In the genomic region with DNA sequence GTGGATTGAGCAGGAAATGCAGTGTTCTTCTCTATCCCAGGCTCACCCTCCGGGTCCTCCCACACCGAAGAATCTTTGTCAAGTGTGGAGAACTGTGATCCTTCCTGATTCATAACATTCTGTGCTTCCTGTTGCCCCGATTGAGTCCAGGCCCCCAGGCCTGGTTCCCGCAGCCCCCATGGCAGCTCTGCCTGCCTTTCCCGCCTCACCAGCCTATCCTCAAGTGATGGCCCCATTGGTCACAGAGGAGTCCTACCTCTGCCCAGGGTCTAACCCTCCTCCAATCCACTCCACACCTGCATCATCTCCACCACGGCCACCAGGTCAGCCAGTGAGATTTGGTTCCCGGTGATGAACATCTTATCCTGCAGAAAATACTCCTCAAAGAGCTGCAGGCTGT, we compare ENCODE assay signal across 20 cellular contexts. TPM values are rescaled to one million over a fixed set of nuclear protein-coding genes. Genes with fewer than 3 reads are reported as not detected.
"Had no signal": no experiment of that assay in that cellular context is flagged by ENCODE, and none has a peak within 500 bp of the region (broad histone marks: within the 10 kb centered on the region; RNA-seq: fewer than 3 reads in every experiment).

No MANE protein-coding gene starts in this region.

RNA-seq across cellular contexts. Expression of a gene that starts 5.5 kb away (rescaled TPM):
- total RNA-seq: chondrocyte, colonic mucosa, dermis microvascular lymphatic vessel endothelial cell, endodermal cell, esophagus mucosa, esophagus squamous epithelium, gastrocnemius medialis, glomerular endothelial cell, heart right ventricle, kidney epithelial cell, left cardiac atrium, left lung, left ventricle myocardium superior, lower leg skin, lower lobe of right lung, lung microvascular endothelial cell, mesenteric fat pad, mesothelial cell of epicardium, mucosa of descending colon had no signal
- polyA plus RNA-seq: heart right ventricle, keratinocyte had no signal

RNA-seq across cellular contexts. Expression of a gene that starts 19.8 kb away (rescaled TPM):
- total RNA-seq: chondrocyte, colonic mucosa, esophagus squamous epithelium, mesenteric fat pad, mucosa of descending colon had no signal

RNA-seq across cellular contexts. Expression of a gene that starts 33.1 kb away (rescaled TPM):
- total RNA-seq: chondrocyte, mesothelial cell of epicardium had no signal
